27 cellular contexts compared by ENCODE assay signal in genomic region chr4:57156242-57156990, GRCh38. TPM values are rescaled to one million over a fixed set of nuclear protein-coding genes. Genes with fewer than 3 reads are reported as not detected.
DNase-seq lines count a peak whose midpoint lies in the region; ATAC-seq, FAIRE-seq and TF ChIP-seq lines count a peak whose summit lies in the region.
"Had no signal": no experiment of that assay in that cellular context is flagged by ENCODE, and none has a peak within 500 bp of the region (broad histone marks: within the 10 kb centered on the region; RNA-seq: fewer than 3 reads in every experiment).

No MANE protein-coding gene starts in this region.

- TF ChIP-seq POLR2A in A549 (IDR thresholded peaks at IDR 0.05; ENCODE audit: low read length) (no peak), IMR-90 (IDR thresholded peaks at IDR 0.05; ENCODE audit: low read depth, low read length) (no peak)

- H3K9me3 ChIP-seq in A549, result no peaks in the 10 kb centered on the region
- no peaks in the 10 kb centered on the region for H3K9me3 ChIP-seq in IMR-90 (ENCODE audit: control insufficient read depth, insufficient read depth, low read length)
- peaks cover 8% of the 10 kb centered on the region for H3K9me3 ChIP-seq in mesenchymal stem cell (ENCODE audit: control insufficient read depth, low read length)
- H3K9me3 ChIP-seq: neutrophil, prostate gland had no signal

- TF ChIP-seq EP300 in A549 (IDR thresholded peaks at IDR 0.05), result no peak

- no peaks in the 10 kb centered on the region for H3K36me3 ChIP-seq in IMR-90 (ENCODE audit: control insufficient read depth, insufficient read depth, low read length)
- H3K36me3 ChIP-seq in bronchial epithelial cell (ENCODE audit: control insufficient read depth, insufficient read depth, low read length), result no peaks in the 10 kb centered on the region
- no peaks in the 10 kb centered on the region for H3K36me3 ChIP-seq in mesenchymal stem cell (ENCODE audit: control insufficient read depth in 1 of 2, insufficient read depth in 2 of 2, low read depth in 1 of 2, low read length in 2 of 2)
- H3K36me3 ChIP-seq: neutrophil, prostate gland, WERI-Rb-1 had no signal

- no peak overlapping the region for H3K23ac ChIP-seq in IMR-90 (ENCODE audit: low read depth, low read length)
- H3K23ac ChIP-seq in mesenchymal stem cell (ENCODE audit: low read length in 2 of 2), result no peak overlapping the region

- H2AK9ac ChIP-seq in IMR-90 (replicated peaks; ENCODE audit: low read depth, low read length, poor library complexity), result no peak overlapping the region

- H3K9me1 ChIP-seq in IMR-90 (ENCODE audit: insufficient read depth, low read length), result peaks cover 3% of the 10 kb centered on the region

- no peaks in the 10 kb centered on the region; the same call in 1 of the 2 replicates for H3K27me3 ChIP-seq in IMR-90 (ENCODE audit: control insufficient read depth, insufficient read depth, low read length)
- H3K27me3 ChIP-seq in bronchial epithelial cell (ENCODE audit: control insufficient read depth, insufficient read depth, low read length), result peaks cover 2% of the 10 kb centered on the region
- H3K27me3 ChIP-seq in mesenchymal stem cell (ENCODE audit: control insufficient read depth in 1 of 2, insufficient read depth in 1 of 2, low read length in 2 of 2), result peaks cover 0 to 50% of the 10 kb centered on the region in 2 experiments
- H3K27me3 ChIP-seq: neutrophil had no signal

- H3K4me2 ChIP-seq in A549 (peak overlapping the region; percentile 28; the same call in 2 of the 3 replicates), IMR-90 (ENCODE audit: low read depth, low read length) (no peak overlapping the region), mesenchymal stem cell (ENCODE audit: low read length, poor library complexity, severe bottlenecking) (no peak overlapping the region)

- H2BK20ac ChIP-seq in IMR-90 (ENCODE audit: low read depth, low read length), result no peak overlapping the region

- H4K91ac ChIP-seq in IMR-90 (ENCODE audit: insufficient read depth, low read depth, low read length) (no peak overlapping the region), mesenchymal stem cell (ENCODE audit: low read length) (no peak overlapping the region)

- TF ChIP-seq RAD21 in A549 (conservative IDR thresholded peaks at IDR 0.05 in 1 of 2, IDR thresholded peaks at IDR 0.05 in 1 of 2) (no peak), IMR-90 (IDR thresholded peaks at IDR 0.05; ENCODE audit: low read length) (no peak)

- no peaks in the 10 kb centered on the region for H4K20me1 ChIP-seq in IMR-90 (ENCODE audit: insufficient read depth, low read length)

- no peak overlapping the region for H4K5ac ChIP-seq in IMR-90 (ENCODE audit: low read depth, low read length)

- H2BK15ac ChIP-seq in IMR-90 (ENCODE audit: low read depth, low read length) (no peak overlapping the region), mesenchymal stem cell (ENCODE audit: low read depth, poor library complexity, severe bottlenecking) (no peak overlapping the region)

- H3K56ac ChIP-seq in IMR-90 (ENCODE audit: extremely low read depth, insufficient read depth, low read length), result no peak overlapping the region

- CTCF ChIA-PET in A549 (lab: Yijun Ruan, JAX), result interaction anchor here (0.6 to 2.3 kb wide), 3 partner anchors 63 to 119 kb away, joined by 4 to 7 read pairs (median 4); no protein-coding TSS in a partner anchor
- CTCF ChIA-PET in IMR-90 (lab: Yijun Ruan, JAX), result interaction anchor here (0.6 kb wide), 2 partner anchors 140 to 207 kb away, joined by 3 to 5 read pairs; no protein-coding TSS in a partner anchor

- H3K4me1 ChIP-seq in A549, result peaks cover 29% of the 10 kb centered on the region
- peaks cover 3% of the 10 kb centered on the region; the same call in 1 of the 2 replicates for H3K4me1 ChIP-seq in IMR-90 (ENCODE audit: control insufficient read depth, insufficient read depth, low read length)
- H3K4me1 ChIP-seq in mesenchymal stem cell (ENCODE audit: control insufficient read depth, insufficient read depth, low read depth, low read length), result peaks cover 6% of the 10 kb centered on the region
- H3K4me1 ChIP-seq: prostate gland had no signal

- H2AFZ ChIP-seq in IMR-90 (replicated peaks; ENCODE audit: low read length, poor library complexity) (no peak overlapping the region), mesenchymal stem cell (ENCODE audit: low read depth, low read length) (no peak overlapping the region)

- H3K36me3 Mint-ChIP-seq in activated T-cell treated with anti-CD3 and anti-CD28 coated beads, Interleukin-2, amount 50 U/mL, for 72 hours (ENCODE audit: insufficient read depth in 2 of 2), result no peaks in the 10 kb centered on the region
- H3K36me3 Mint-ChIP-seq: CD4-positive, alpha-beta memory T cell had no signal

- no peaks in the 10 kb centered on the region for H3K79me1 ChIP-seq in IMR-90 (ENCODE audit: low read depth in 1 of 2, low read length in 2 of 2)
- H3K79me1 ChIP-seq in mesenchymal stem cell (replicated peaks; ENCODE audit: low read length, poor library complexity, severe bottlenecking), result no peaks in the 10 kb centered on the region

- peak; percentile 62 to 69; a peak in 3 of 6 replicates for ATAC-seq in A549
- peak; percentile 48; the same call in 1 of the 2 replicates for ATAC-seq in IMR-90 (ENCODE audit: low read depth)
- no peak for ATAC-seq in activated T-cell treated with anti-CD3 and anti-CD28 coated beads, Interleukin-2, amount 50 U/mL, for 72 hours (replicated peaks in 1 of 2)
- ATAC-seq: activated naive CD8-positive, alpha-beta T cell treated with anti-CD3 and anti-CD28 coated beads, Interleukin-2, amount 50 U/mL, for 24 hours; left colon; stimulated activated naive CD8-positive, alpha-beta T cell treated with anti-CD3 and anti-CD28 coated beads, Interleukin-15, amount 100 ng/mL, for 72 hours had no signal

- no peak overlapping the region for H3K18ac ChIP-seq in IMR-90 (ENCODE audit: low read depth, low read length)
- H3K18ac ChIP-seq in mesenchymal stem cell (ENCODE audit: low read depth in 1 of 2, low read length in 2 of 2), result peak overlapping the region in 1 of 2 experiments; percentile 38

- intact Hi-C loops in IMR-90 (cut with micrococcal nuclease), result no loop called here

- no peak overlapping the region for H3K27ac Mint-ChIP-seq in activated T-cell treated with anti-CD3 and anti-CD28 coated beads, Interleukin-2, amount 50 U/mL, for 72 hours
- H3K27ac Mint-ChIP-seq: activated naive CD8-positive, alpha-beta T cell treated with anti-CD3 and anti-CD28 coated beads, Interleukin-2, amount 50 U/mL, for 24 hours; CD4-positive, alpha-beta memory T cell; stimulated activated naive CD8-positive, alpha-beta T cell treated with anti-CD3 and anti-CD28 coated beads, Interleukin-15, amount 100 ng/mL, for 72 hours had no signal

- H4K8ac ChIP-seq in IMR-90 (ENCODE audit: low read depth in 2 of 2, low read length in 2 of 2), result no peak overlapping the region
- H4K8ac ChIP-seq in mesenchymal stem cell (ENCODE audit: low read length), result no peak overlapping the region

- no peak overlapping the region for H2BK120ac ChIP-seq in IMR-90 (ENCODE audit: low read depth, low read length)
- no peak overlapping the region for H2BK120ac ChIP-seq in mesenchymal stem cell (ENCODE audit: low read depth, low read length)

- H3K4ac ChIP-seq in IMR-90 (ENCODE audit: low read depth, low read length) (no peak overlapping the region), mesenchymal stem cell (ENCODE audit: low read depth in 1 of 2, low read length in 2 of 2) (no peak overlapping the region)

- H3K9me3 Mint-ChIP-seq in activated T-cell treated with anti-CD3 and anti-CD28 coated beads, Interleukin-2, amount 50 U/mL, for 72 hours, result no peaks in the 10 kb centered on the region
- H3K9me3 Mint-ChIP-seq: activated naive CD8-positive, alpha-beta T cell treated with anti-CD3 and anti-CD28 coated beads, Interleukin-2, amount 50 U/mL, for 24 hours; CD4-positive, alpha-beta memory T cell; stimulated activated naive CD8-positive, alpha-beta T cell treated with anti-CD3 and anti-CD28 coated beads, Interleukin-15, amount 100 ng/mL, for 72 hours had no signal

- H2BK5ac ChIP-seq in IMR-90 (ENCODE audit: low read depth, low read length, poor library complexity, severe bottlenecking) (no peak overlapping the region), mesenchymal stem cell (ENCODE audit: low read depth, low read length, poor library complexity, severe bottlenecking) (no peak overlapping the region)

- no peak overlapping the region for H3K4me3 Mint-ChIP-seq in activated T-cell treated with anti-CD3 and anti-CD28 coated beads, Interleukin-2, amount 50 U/mL, for 72 hours
- H3K4me3 Mint-ChIP-seq: activated naive CD8-positive, alpha-beta T cell treated with anti-CD3 and anti-CD28 coated beads, Interleukin-2, amount 50 U/mL, for 24 hours; CD4-positive, alpha-beta memory T cell; stimulated activated naive CD8-positive, alpha-beta T cell treated with anti-CD3 and anti-CD28 coated beads, Interleukin-15, amount 100 ng/mL, for 72 hours had no signal

- no peak overlapping the region for H3K4me3 ChIP-seq in A549
- no peak overlapping the region for H3K4me3 ChIP-seq in IMR-90 (ENCODE audit: insufficient read depth, low read depth, low read length)
- no peak overlapping the region for H3K4me3 ChIP-seq in bronchial epithelial cell (ENCODE audit: low read depth, low read length)
- no peak overlapping the region for H3K4me3 ChIP-seq in mesenchymal stem cell (ENCODE audit: insufficient read depth in 1 of 2, low read depth in 1 of 2, low read length in 2 of 2)
- H3K4me3 ChIP-seq: prostate gland had no signal

- BruUV-seq in IMR-90 (replicated peaks; lab: Mats Ljungman, UMichigan), result no TSS peak

- dilution Hi-C loops in IMR-90 (cut with HindIII; ENCODE audit: low sequenced_read_pairs, unreplicated experiment), result no loop called here

- peak overlapping the region in 1 of 2 experiments; percentile 15 for H2BK12ac ChIP-seq in mesenchymal stem cell (ENCODE audit: low read length in 2 of 2)

- FAIRE-seq in A549 (lab: Jason Lieb, UNC) (no peak), bronchial epithelial cell (lab: Jason Lieb, UNC) (no peak)
- FAIRE-seq: A204.1, endothelial cell of umbilical vein, G401.6 had no signal

- in situ Hi-C loops in IMR-90 (cut with MboI; ENCODE audit: low sequenced_read_pairs), result no loop called here

- H3K27ac ChIP-seq in A549 (peak overlapping the region in 1 of 2 experiments; percentile 28; a peak in 1 of 6 replicates), IMR-90 (ENCODE audit: insufficient read depth, low read length) (no peak overlapping the region), mesenchymal stem cell (ENCODE audit: low read length, poor library complexity, severe bottlenecking) (no peak overlapping the region)
- H3K27ac ChIP-seq: neutrophil, prostate gland, WERI-Rb-1 had no signal

- H3K4me1 Mint-ChIP-seq in activated T-cell treated with anti-CD3 and anti-CD28 coated beads, Interleukin-2, amount 50 U/mL, for 72 hours (ENCODE audit: low read depth), result no peaks in the 10 kb centered on the region
- H3K4me1 Mint-ChIP-seq: CD4-positive, alpha-beta memory T cell; stimulated activated naive CD8-positive, alpha-beta T cell treated with anti-CD3 and anti-CD28 coated beads, Interleukin-15, amount 100 ng/mL, for 72 hours had no signal

- 44% methylated on average over 7 of the region's 7 CpGs for WGBS in A549 (ENCODE audit: missing lambda C conversion rate)
- WGBS in IMR-90 (ENCODE audit: extremely low coverage in 2 of 2, insufficient read length in 1 of 2), 2 experiments, result 92% methylated on average over 2 of the region's 7 CpGs; no CpG with 5 or more reads in 1 of the 2 experiments
- WGBS in mesenchymal stem cell, result 41% methylated on average over 6 of the region's 7 CpGs

- peaks cover 28% of the 10 kb centered on the region for H3K27me3 Mint-ChIP-seq in activated T-cell treated with anti-CD3 and anti-CD28 coated beads, Interleukin-2, amount 50 U/mL, for 72 hours (ENCODE audit: low read depth)

- H3K14ac ChIP-seq in IMR-90 (replicated peaks; ENCODE audit: low read depth, low read length) (no peak overlapping the region), mesenchymal stem cell (ENCODE audit: low read length in 2 of 2) (no peak overlapping the region)

- H2AK5ac ChIP-seq in IMR-90 (ENCODE audit: low read depth, low read length) (peak overlapping the region; percentile 46; the same call in 1 of the 2 replicates), mesenchymal stem cell (ENCODE audit: low read length, severe bottlenecking) (peak overlapping the region; percentile 9)

- DNase-seq in A549 (ENCODE audit: low read depth in 1 of 2, low spot score in 1 of 2) (peak in 1 of 2 experiments; percentile 29), IMR-90 (peak; percentile 41), bronchial epithelial cell (ENCODE audit: low read depth) (peak; percentile 73), mesenchymal stem cell (peak; percentile 22), cerebellar cortex (ENCODE audit: low spot score) (no peak), AG08395 (ENCODE audit: low spot score) (no peak)
- DNase-seq in activated naive CD4-positive, alpha-beta T cell (lab: John Stamatoyannopoulos, UW), result no peak
- DNase-seq in activated T-cell treated with anti-CD3 and anti-CD28 coated beads, Interleukin-2, amount 50 U/mL, for 72 hours, result no peak
- DNase-seq: activated CD4-positive, alpha-beta T cell treated with anti-CD3 and anti-CD28 coated beads for 48 hours; activated gamma-delta T cell treated with Interleukin-2 at 50 U/mL for 16 hours; activated naive CD8-positive, alpha-beta T cell treated with anti-CD3 and anti-CD28 coated beads, Interleukin-2, amount 50 U/mL, for 24 hours; activated T-cell treated with anti-CD3 and anti-CD28 coated beads, Interleukin-2, amount 50 U/mL, for 1 hour; CD4-positive, alpha-beta memory T cell; H7; left colon; NCI-H1436; NCI-H510A; OCI-M1; Right ventricle myocardium superior; stimulated activated naive CD8-positive, alpha-beta T cell treated with anti-CD3 and anti-CD28 coated beads, Interleukin-15, amount 100 ng/mL, for 72 hours; WERI-Rb-1 had no signal

- TF ChIP-seq CTCF in A549 (IDR thresholded peaks at IDR 0.05) (no peak), IMR-90 (conservative IDR thresholded peaks at IDR 0.05; ENCODE audit: low read depth, low read length) (no peak), bronchial epithelial cell (IDR thresholded peaks at IDR 0.05; ENCODE audit: insufficient read depth, low read length, severe bottlenecking) (no peak)

- H3K9ac ChIP-seq in IMR-90 (ENCODE audit: low read depth, low read length) (no peak overlapping the region), mesenchymal stem cell (ENCODE audit: low read length) (no peak overlapping the region)

- POLR2A ChIA-PET in A549 (lab: Yijun Ruan, JAX), result no interaction called here
- POLR2A ChIA-PET in IMR-90 (lab: Charles Lee; ENCODE audit: unreplicated experiment), result no interaction called here

RNA-seq across cellular contexts. Expression of gene IGFBP7, which starts 46.2 kb away (rescaled TPM):
- polyA plus RNA-seq in A549 (2011; rRNA removed), result 120 and 133 TPM in 2 replicates
- 149 and 189 TPM in 2 replicates for polyA plus RNA-seq in A549 (2012; cell fraction: cytosol; rRNA removed)
- 215 and 294 TPM in 2 replicates for polyA plus RNA-seq in A549 (2012; cell fraction: nucleus; rRNA removed)
- polyA plus RNA-seq in A549 (2017; fragmentation: RNase III; extraction: RNeasy Plus Mini Kit Qiagen cat#74134 plus additional on column Dnase treatment), result 177 to 255 TPM (median 227 TPM) in 3 replicates
- polyA minus RNA-seq in A549 (2011; rRNA and poly(A)+ RNA removed), result 26.4 and 27.2 TPM in 2 replicates
- 33.2 and 34.2 TPM in 2 replicates for total RNA-seq in IMR-90 (2012; rRNA removed)
- 267 and 338 TPM in 2 replicates for polyA plus RNA-seq in IMR-90 (2012; rRNA removed)
- 354 and 595 TPM in 2 replicates for polyA plus RNA-seq in IMR-90 (2012; cell fraction: cytosol; rRNA removed)
- 197 and 320 TPM in 2 replicates for polyA plus RNA-seq in IMR-90 (2012; cell fraction: nucleus; rRNA removed; ENCODE audit: low replicate concordance)
- total RNA-seq in bronchial epithelial cell, result 89.9 and 92.9 TPM in 2 replicates
- 2,552 TPM for polyA plus RNA-seq in mesenchymal stem cell (2013, experiment 1 of 2)
- polyA plus RNA-seq in mesenchymal stem cell (2013, experiment 2 of 2), result 3,066 TPM
- total RNA-seq in activated T-cell treated with anti-CD3 and anti-CD28 coated beads, Interleukin-2, amount 50 U/mL, for 72 hours, result not detected
- total RNA-seq: activated CD8-positive, alpha-beta memory T cell treated with anti-CD3 and anti-CD28 coated beads for 36 hours; CD4-positive, alpha-beta memory T cell had no signal
- polyA plus RNA-seq: CD4-positive, alpha-beta memory T cell had no signal

Comparison
In these comparisons a context has a peak if more than half of its experiments do, and no peak if none do; other contexts are left out.
1. ATAC-seq: peak in A549 (2 of 2) and IMR-90 (single experiment); none in activated T-cell treated with anti-CD3 and anti-CD28 coated beads, Interleukin-2, amount 50 U/mL, for 72 hours (0 of 2).
2. DNase-seq: peak in IMR-90 (single experiment), bronchial epithelial cell (single experiment) and mesenchymal stem cell (single experiment); none in activated naive CD4-positive, alpha-beta T cell (0 of 4), cerebellar cortex (single experiment), AG08395 (single experiment) and activated T-cell treated with anti-CD3 and anti-CD28 coated beads, Interleukin-2, amount 50 U/mL, for 72 hours (0 of 2).
3. RNA of gene IGFBP7, which starts 46.2 kb away (total RNA-seq): 89.9 to 92.9 TPM in bronchial epithelial cell and 33.2 to 34.2 TPM in IMR-90; not detected in activated T-cell treated with anti-CD3 and anti-CD28 coated beads, Interleukin-2, amount 50 U/mL, for 72 hours; every median in the first group is over 10 times any median in the second.